22 cellular contexts compared by ENCODE assay signal in genomic region chr5:153719324-153719723, GRCh38.
"Had no signal": no experiment of that assay in that cellular context is flagged by ENCODE, and none has a peak within 500 bp of the region (broad histone marks: within the 10 kb centered on the region; RNA-seq: fewer than 3 reads in every experiment).

No MANE protein-coding gene starts in this region.

- H3K4me3 ChIP-seq: gastroesophageal sphincter, heart left ventricle, neural progenitor cell, sigmoid colon, stomach, tibial nerve, upper lobe of left lung had no signal

- H3K36me3 ChIP-seq: gastroesophageal sphincter, heart left ventricle, neural progenitor cell, sigmoid colon, stomach, tibial nerve, upper lobe of left lung had no signal

- H3K27ac ChIP-seq: epithelial cell of prostate, foreskin keratinocyte, gastroesophageal sphincter, heart left ventricle, neural progenitor cell, parathyroid adenoma, sigmoid colon, stomach, tibial nerve, upper lobe of left lung had no signal

- H3K4me1 ChIP-seq: foreskin keratinocyte, gastroesophageal sphincter, heart left ventricle, neural progenitor cell, parathyroid adenoma, sigmoid colon, stomach, tibial nerve, upper lobe of left lung had no signal

- H3K27me3 ChIP-seq: foreskin keratinocyte, gastroesophageal sphincter, heart left ventricle, neural progenitor cell, sigmoid colon, stomach, tibial nerve, upper lobe of left lung had no signal

- H3K9me3 ChIP-seq: heart left ventricle, sigmoid colon, upper lobe of left lung had no signal

- ATAC-seq: gastroesophageal sphincter; naive thymus-derived CD4-positive, alpha-beta T cell; stimulated activated effector memory CD8-positive, alpha-beta T cell treated with anti-CD3 and anti-CD28 coated beads, Interleukin-12 subunit alpha, Interleukin-12 subunit beta, amount 100 ng/mL, for 72 hours had no signal

- DNase-seq: effector CD8-positive, alpha-beta T cell; endodermal cell; hippocampal formation; islet precursor cell; kidney glomerular epithelial cell; mesendoderm; midbrain; naive thymus-derived CD4-positive, alpha-beta T cell; sigmoid colon; stimulated activated CD4-positive, alpha-beta T cell treated with anti-CD3 and anti-CD28 coated beads, Interleukin-2, amount 100 ng/mL, for 24 hours; stimulated activated CD4-positive, alpha-beta T cell treated with anti-CD3 and anti-CD28 coated beads, Interleukin-4, amount 100 ng/mL, for 24 hours; stimulated activated naive CD4-positive, alpha-beta T cell treated with Interleukin-2 at 50 U/mL for 16 hours; stomach; upper lobe of left lung had no signal
